ENCODE assay signal across 8 cellular contexts in the genomic region with DNA sequence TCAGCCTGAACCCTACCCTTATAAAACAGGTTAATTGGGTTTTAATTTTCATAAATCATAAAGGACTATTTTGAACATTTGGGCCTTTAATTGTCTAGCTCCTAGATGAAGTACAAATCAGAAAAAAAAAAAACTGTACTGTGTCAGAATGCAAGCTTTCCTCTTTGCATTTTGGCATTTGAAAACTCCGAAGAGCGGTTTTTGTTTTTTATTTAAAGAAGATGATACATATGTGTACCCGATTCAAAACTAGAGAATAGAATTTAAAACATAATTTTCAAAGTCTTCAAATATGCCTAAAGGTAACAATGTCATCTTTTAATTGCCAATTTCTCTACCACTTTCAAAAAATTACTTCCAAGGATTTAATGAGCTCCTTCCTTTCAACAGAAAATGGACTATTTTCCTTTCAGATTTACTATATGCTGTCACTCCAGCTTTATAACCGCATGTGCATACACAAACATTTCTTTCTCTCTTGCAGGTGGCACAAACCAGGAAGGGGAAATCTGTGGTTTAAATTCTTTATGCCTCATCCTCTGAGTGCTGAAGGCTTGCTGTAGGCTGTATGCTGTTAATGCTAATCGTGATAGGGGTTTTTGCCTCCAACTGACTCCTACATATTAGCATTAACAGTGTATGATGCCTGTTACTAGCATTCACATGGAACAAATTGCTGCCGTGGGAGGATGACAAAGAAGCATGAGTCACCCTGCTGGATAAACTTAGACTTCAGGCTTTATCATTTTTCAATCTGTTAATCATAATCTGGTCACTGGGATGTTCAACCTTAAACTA. TPM values are rescaled to one million over a fixed set of nuclear protein-coding genes. Genes with fewer than 3 reads are reported as not detected.
DNase-seq lines count a peak whose midpoint lies in the region; FAIRE-seq and TF ChIP-seq lines count a peak whose summit lies in the region.

No MANE protein-coding gene starts in this region.

- H3K4me3 ChIP-seq in OCI-LY1 (ENCODE audit: low read depth, low read length, poor library complexity, severe bottlenecking), result no peak overlapping the region
- no peak overlapping the region for H3K4me3 ChIP-seq in kidney epithelial cell (ENCODE audit: low read depth, low read length)

- peak overlapping the region; percentile 42 for H3K4me2 ChIP-seq in OCI-LY1 (ENCODE audit: low read length)

- H3K27me3 Mint-ChIP-seq in activated T-helper 2 cell treated with anti-CD3 and anti-CD28 coated beads, Interferon-gamma antibody, Interleukin-2, Interleukin-4, amounts not matched to agents 10 μg/mL and 5 μg/mL and 100 μg/mL, durations not matched to agents 14 hours and 24 hours and 36 hours (ENCODE audit: low read depth), result no peaks in the 10 kb centered on the region

- no peak overlapping the region for H3K9ac ChIP-seq in OCI-LY1 (ENCODE audit: low read length)

- no peaks in the 10 kb centered on the region for H3K9me2 ChIP-seq in OCI-LY1 (ENCODE audit: low read depth, low read length)

- H3K9me3 Mint-ChIP-seq in activated T-helper 2 cell treated with anti-CD3 and anti-CD28 coated beads, Interferon-gamma antibody, Interleukin-2, Interleukin-4, amounts not matched to agents 10 μg/mL and 5 μg/mL and 100 μg/mL, durations not matched to agents 14 hours and 24 hours and 36 hours, result no peaks in the 10 kb centered on the region

- H2AFZ ChIP-seq in OCI-LY1 (ENCODE audit: low read length), result no peak overlapping the region

- peak; percentile 74 for DNase-seq in GF-D8 (lab: John Stamatoyannopoulos, UW)
- DNase-seq in HCEC 1CT, result peak; percentile 92
- peak; percentile 38 for DNase-seq in activated T-helper 2 cell treated with anti-CD3 and anti-CD28 coated beads, Interferon-gamma antibody, Interleukin-2, Interleukin-4, amounts not matched to agents 10 μg/mL and 5 μg/mL and 100 μg/mL, durations not matched to agents 14 hours and 24 hours and 36 hours (ENCODE audit: low spot score)
- DNase-seq in kidney epithelial cell (ENCODE audit: low read depth), result peak; percentile 96
- peak; percentile 59 for DNase-seq in urothelium cell line (ENCODE audit: low spot score)
- DNase-seq in middle frontal gyrus (ENCODE audit: extremely low spot score, low spot score), result no peak
- DNase-seq in posterior cingulate gyrus, result no peak

- no peaks in the 10 kb centered on the region for H3K79me2 ChIP-seq in OCI-LY1 (ENCODE audit: insufficient read depth, low read length)

- H3K36me3 ChIP-seq in OCI-LY1 (ENCODE audit: insufficient read depth, low read length) (peaks cover 3% of the 10 kb centered on the region; the same call in 1 of the 2 replicates), kidney epithelial cell (ENCODE audit: control insufficient read depth, insufficient read depth, low read length) (no peaks in the 10 kb centered on the region)

- H3K4me1 ChIP-seq in OCI-LY1 (ENCODE audit: insufficient read depth, low read length, severe bottlenecking), result peaks cover 21% of the 10 kb centered on the region

- no peak for FAIRE-seq in urothelium cell line (lab: Jason Lieb, UNC)

- peaks cover 76% of the 10 kb centered on the region for H3K4me1 Mint-ChIP-seq in activated T-helper 2 cell treated with anti-CD3 and anti-CD28 coated beads, Interferon-gamma antibody, Interleukin-2, Interleukin-4, amounts not matched to agents 10 μg/mL and 5 μg/mL and 100 μg/mL, durations not matched to agents 14 hours and 24 hours and 36 hours (ENCODE audit: low read depth)

- H3K36me3 Mint-ChIP-seq in activated T-helper 2 cell treated with anti-CD3 and anti-CD28 coated beads, Interferon-gamma antibody, Interleukin-2, Interleukin-4, amounts not matched to agents 10 μg/mL and 5 μg/mL and 100 μg/mL, durations not matched to agents 14 hours and 24 hours and 36 hours (ENCODE audit: low read depth), result peaks cover 95% of the 10 kb centered on the region

- peak overlapping the region; percentile 1 for H3K27ac ChIP-seq in OCI-LY1 (ENCODE audit: low read depth, low read length, poor library complexity, severe bottlenecking)

- peak overlapping the region; percentile 77 for H3K4me3 Mint-ChIP-seq in activated T-helper 2 cell treated with anti-CD3 and anti-CD28 coated beads, Interferon-gamma antibody, Interleukin-2, Interleukin-4, amounts not matched to agents 10 μg/mL and 5 μg/mL and 100 μg/mL, durations not matched to agents 14 hours and 24 hours and 36 hours (ENCODE audit: low read depth)

- H4K20me1 ChIP-seq in OCI-LY1 (ENCODE audit: insufficient read depth, low read length), result no peaks in the 10 kb centered on the region

- H3K9me3 ChIP-seq in OCI-LY1 (ENCODE audit: low read length), result no peaks in the 10 kb centered on the region

- intact Hi-C loops in activated T-helper 2 cell treated with anti-CD3 and anti-CD28 coated beads, Interferon-gamma antibody, Interleukin-2, Interleukin-4, amounts not matched to agents 10 μg/mL and 5 μg/mL and 100 μg/mL, durations not matched to agents 14 hours and 24 hours and 36 hours (cut with micrococcal nuclease), result loop anchor here (1.0 to 2.0 kb wide), 9 partner anchors 11 to 177 kb away; no protein-coding TSS in a partner anchor
- intact Hi-C loops in posterior cingulate gyrus (cut with DNase I), result no loop called here

- TF ChIP-seq CTCF in OCI-LY1 (IDR thresholded peaks at IDR 0.05; ENCODE audit: low read length) (no peak), kidney epithelial cell (IDR thresholded peaks at IDR 0.05; ENCODE audit: insufficient read depth, low read length, poor library complexity, severe bottlenecking) (no peak)

- peak overlapping the region; percentile 93 for H3K27ac Mint-ChIP-seq in activated T-helper 2 cell treated with anti-CD3 and anti-CD28 coated beads, Interferon-gamma antibody, Interleukin-2, Interleukin-4, amounts not matched to agents 10 μg/mL and 5 μg/mL and 100 μg/mL, durations not matched to agents 14 hours and 24 hours and 36 hours

- H3F3A ChIP-seq in OCI-LY1 (ENCODE audit: insufficient read depth, low read length), result no peaks in the 10 kb centered on the region

- H3K27me3 ChIP-seq in OCI-LY1 (ENCODE audit: insufficient read depth, low read length) (no peaks in the 10 kb centered on the region), kidney epithelial cell (ENCODE audit: control insufficient read depth, insufficient read depth, low read length) (no peaks in the 10 kb centered on the region)

RNA-seq across cellular contexts. Expression of a gene that starts 33.7 kb away (rescaled TPM):
- total RNA-seq in activated T-helper 2 cell treated with anti-CD3 and anti-CD28 coated beads, Interferon-gamma antibody, Interleukin-2, Interleukin-4, amounts not matched to agents 10 μg/mL and 5 μg/mL and 100 μg/mL, durations not matched to agents 14 hours and 24 hours and 36 hours, result 53.1 and 54.4 TPM in 2 replicates
- 21.8 and 27.9 TPM in 2 replicates for total RNA-seq in kidney epithelial cell

Comparison
In these comparisons a context has a peak if more than half of its experiments do, and no peak if none do; other contexts are left out.
1. DNase-seq: peak in GF-D8 (single experiment), HCEC 1CT (single experiment), activated T-helper 2 cell treated with anti-CD3 and anti-CD28 coated beads, Interferon-gamma antibody, Interleukin-2, Interleukin-4, amounts not matched to agents 10 μg/mL and 5 μg/mL and 100 μg/mL, durations not matched to agents 14 hours and 24 hours and 36 hours (single experiment), kidney epithelial cell (single experiment) and urothelium cell line (single experiment); none in middle frontal gyrus (single experiment) and posterior cingulate gyrus (0 of 10).